In genomic region chr2:205002390-205002789, GRCh38 we compare ENCODE assay signal across 25 cellular contexts.
DNase-seq lines count a peak whose midpoint lies in the region; ATAC-seq and TF ChIP-seq lines count a peak whose summit lies in the region.
"Had no signal": no experiment of that assay in that cellular context is flagged by ENCODE, and none has a peak within 500 bp of the region (broad histone marks: within the 10 kb centered on the region; RNA-seq: fewer than 3 reads in every experiment).

No MANE protein-coding gene starts in this region.

- H3K36me3 Mint-ChIP-seq in CD4-positive, alpha-beta T cell (ENCODE audit: low read depth): no peaks in the 10 kb centered on the region
- H3K36me3 Mint-ChIP-seq in activated CD8-positive, alpha-beta T cell treated with anti-CD3 and anti-CD28 coated beads for 36 hours (ENCODE audit: low read depth): no peaks in the 10 kb centered on the region
- H3K36me3 Mint-ChIP-seq in naive thymus-derived CD8-positive, alpha-beta T cell: no peaks in the 10 kb centered on the region
- H3K36me3 Mint-ChIP-seq: memory B cell had no signal

- no peak for TF ChIP-seq POLR2A in gastroesophageal sphincter (IDR thresholded peaks at IDR 0.05)

- no peak for TF ChIP-seq EP300 in gastroesophageal sphincter (IDR thresholded peaks at IDR 0.05)

- H3K27me3 ChIP-seq in CD4-positive, alpha-beta T cell (ENCODE audit: control insufficient read depth, insufficient read depth, low read length): no peaks in the 10 kb centered on the region
- no peaks in the 10 kb centered on the region for H3K27me3 ChIP-seq in gastroesophageal sphincter
- H3K27me3 ChIP-seq: tibial nerve had no signal

- intact Hi-C loops in CD4-positive, alpha-beta T cell (cut with DNase I, micrococcal nuclease): no loop called here
- intact Hi-C loops in activated CD8-positive, alpha-beta T cell treated with anti-CD3 and anti-CD28 coated beads for 36 hours (cut with micrococcal nuclease): no loop called here

- no peaks in the 10 kb centered on the region for H3K36me3 ChIP-seq in gastroesophageal sphincter
- H3K36me3 ChIP-seq: tibial nerve had no signal

- peaks cover 40% of the 10 kb centered on the region for H3K4me1 Mint-ChIP-seq in CD4-positive, alpha-beta T cell (ENCODE audit: low read depth)
- H3K4me1 Mint-ChIP-seq in activated CD8-positive, alpha-beta T cell treated with anti-CD3 and anti-CD28 coated beads for 36 hours (ENCODE audit: low read depth): peaks cover 8% of the 10 kb centered on the region
- peaks cover 10 to 37% (median 17%) of the 10 kb centered on the region in 4 donors for H3K4me1 Mint-ChIP-seq in naive thymus-derived CD8-positive, alpha-beta T cell
- H3K4me1 Mint-ChIP-seq: memory B cell had no signal

- 87 to 94% methylated on average over 3 of the region's 3 CpGs for WGBS in gastroesophageal sphincter (ENCODE audit: low coverage in 1 of 2), 2 donors

- no peak overlapping the region for H3K27ac Mint-ChIP-seq in CD4-positive, alpha-beta T cell
- H3K27ac Mint-ChIP-seq in activated CD8-positive, alpha-beta T cell treated with anti-CD3 and anti-CD28 coated beads for 36 hours: no peak overlapping the region
- peak overlapping the region in 4 of 10 donors; percentile 1 to 81 (median 27) for H3K27ac Mint-ChIP-seq in naive thymus-derived CD8-positive, alpha-beta T cell
- H3K27ac Mint-ChIP-seq: dendritic cell treated with granulocyte-macrophage colony-stimulating factor and Interleukin-4, amounts not matched to agents 40 ng/mL and 50 ng/mL, for 4 days; memory B cell had no signal

- DNase-seq in CD4-positive, alpha-beta T cell: peak in 1 of 10 experiments; percentile 11
- DNase-seq in HT1080 (ENCODE audit: low read depth) (peak; percentile 4), SK-N-DZ (ENCODE audit: low spot score) (no peak), SKM-1 (lab: John Stamatoyannopoulos, UW; ENCODE audit: unreplicated experiment) (no peak)
- no peak for DNase-seq in activated CD8-positive, alpha-beta T cell treated with anti-CD3 and anti-CD28 coated beads for 36 hours
- DNase-seq in naive thymus-derived CD8-positive, alpha-beta T cell: peak in 1 of 10 donors; percentile 12
- DNase-seq: activated CD4-positive, CD25-positive, alpha-beta regulatory T cell; activated gamma-delta T cell; caudate nucleus; erythroblast; GDM1; glutamatergic neuron; HCEC 1CT; Kasumi-1; NCI-H1436 treated with DMSO at 0.1 percent for 48 hours; NCI-H2107; NCI-H446; NCI-H748 treated with DMSO at 0.1 percent for 48 hours; right cardiac atrium; stimulated activated CD4-positive, alpha-beta T cell treated with anti-CD3 and anti-CD28 coated beads, Interleukin-2, amount 100 ng/mL, for 24 hours had no signal

- no peaks in the 10 kb centered on the region for H3K27me3 Mint-ChIP-seq in CD4-positive, alpha-beta T cell
- no peaks in the 10 kb centered on the region for H3K27me3 Mint-ChIP-seq in activated CD8-positive, alpha-beta T cell treated with anti-CD3 and anti-CD28 coated beads for 36 hours
- H3K27me3 Mint-ChIP-seq in naive thymus-derived CD8-positive, alpha-beta T cell: no peaks in the 10 kb centered on the region
- H3K27me3 Mint-ChIP-seq: dendritic cell treated with granulocyte-macrophage colony-stimulating factor and Interleukin-4, amounts not matched to agents 40 ng/mL and 50 ng/mL, for 4 days; memory B cell had no signal

- ATAC-seq in CD4-positive, alpha-beta T cell (ENCODE audit: poor library complexity): peak; percentile 55
- peak; percentile 53 for ATAC-seq in activated CD8-positive, alpha-beta T cell treated with anti-CD3 and anti-CD28 coated beads for 36 hours
- ATAC-seq in naive thymus-derived CD8-positive, alpha-beta T cell: peak; percentile 39 to 65
- ATAC-seq in gastroesophageal sphincter: no peak
- ATAC-seq: HepG2, right cardiac atrium had no signal

- H3K9me3 Mint-ChIP-seq in CD4-positive, alpha-beta T cell: peaks cover 7% of the 10 kb centered on the region
- H3K9me3 Mint-ChIP-seq in activated CD8-positive, alpha-beta T cell treated with anti-CD3 and anti-CD28 coated beads for 36 hours: no peaks in the 10 kb centered on the region
- H3K9me3 Mint-ChIP-seq in naive thymus-derived CD8-positive, alpha-beta T cell: peaks cover 0 to 13% (median 3%) of the 10 kb centered on the region in 9 donors

- POLR2A ChIA-PET in CD4-positive, alpha-beta T cell (lab: Charles Lee): interaction anchor here (1.0 to 1.4 kb wide), 3 partner anchors 10 to 35 kb away, joined by 3 read pairs; no protein-coding TSS in a partner anchor
- POLR2A ChIA-PET in activated CD8-positive, alpha-beta T cell treated with anti-CD3 and anti-CD28 coated beads for 36 hours (lab: Charles Lee): no interaction called here
- POLR2A ChIA-PET in naive thymus-derived CD8-positive, alpha-beta T cell (lab: Charles Lee): interaction anchor here (0.5 to 1.2 kb wide), 2 partner anchors 30 to 58 kb away, joined by 3 to 4 read pairs; no protein-coding TSS in a partner anchor

- no peaks in the 10 kb centered on the region for H3K4me1 ChIP-seq in gastroesophageal sphincter
- H3K4me1 ChIP-seq: tibial nerve had no signal

- no peak overlapping the region for H3K27ac ChIP-seq in CD4-positive, alpha-beta T cell (ENCODE audit: low read depth, low read length)
- H3K27ac ChIP-seq in gastroesophageal sphincter: no peak overlapping the region
- H3K27ac ChIP-seq: tibial nerve had no signal

- H3K4me3 Mint-ChIP-seq in CD4-positive, alpha-beta T cell: no peak overlapping the region
- H3K4me3 Mint-ChIP-seq in activated CD8-positive, alpha-beta T cell treated with anti-CD3 and anti-CD28 coated beads for 36 hours: no peak overlapping the region
- peak overlapping the region in 3 of 10 donors; percentile 5 to 49 (median 16) for H3K4me3 Mint-ChIP-seq in naive thymus-derived CD8-positive, alpha-beta T cell
- H3K4me3 Mint-ChIP-seq: dendritic cell treated with granulocyte-macrophage colony-stimulating factor and Interleukin-4, amounts not matched to agents 40 ng/mL and 50 ng/mL, for 4 days; memory B cell had no signal

- CTCF ChIA-PET in CD4-positive, alpha-beta T cell (lab: Charles Lee): no interaction called here
- CTCF ChIA-PET in activated CD8-positive, alpha-beta T cell treated with anti-CD3 and anti-CD28 coated beads for 36 hours (lab: Charles Lee): no interaction called here

- H3K9me3 ChIP-seq in CD4-positive, alpha-beta T cell (ENCODE audit: control insufficient read depth, low read length): no peaks in the 10 kb centered on the region
- H3K9me3 ChIP-seq in gastroesophageal sphincter: no peaks in the 10 kb centered on the region

- no peak overlapping the region for H3K4me3 ChIP-seq in gastroesophageal sphincter
- H3K4me3 ChIP-seq: tibial nerve had no signal

- TF ChIP-seq CTCF in CD4-positive, alpha-beta T cell (IDR thresholded peaks at IDR 0.05): peak; percentile 5
- TF ChIP-seq CTCF in activated CD8-positive, alpha-beta T cell treated with anti-CD3 and anti-CD28 coated beads for 36 hours (IDR thresholded peaks at IDR 0.05): no peak
- TF ChIP-seq CTCF in gastroesophageal sphincter (IDR thresholded peaks at IDR 0.05): no peak
